ENCODE assay signal across 8 cellular contexts in the genomic region with DNA sequence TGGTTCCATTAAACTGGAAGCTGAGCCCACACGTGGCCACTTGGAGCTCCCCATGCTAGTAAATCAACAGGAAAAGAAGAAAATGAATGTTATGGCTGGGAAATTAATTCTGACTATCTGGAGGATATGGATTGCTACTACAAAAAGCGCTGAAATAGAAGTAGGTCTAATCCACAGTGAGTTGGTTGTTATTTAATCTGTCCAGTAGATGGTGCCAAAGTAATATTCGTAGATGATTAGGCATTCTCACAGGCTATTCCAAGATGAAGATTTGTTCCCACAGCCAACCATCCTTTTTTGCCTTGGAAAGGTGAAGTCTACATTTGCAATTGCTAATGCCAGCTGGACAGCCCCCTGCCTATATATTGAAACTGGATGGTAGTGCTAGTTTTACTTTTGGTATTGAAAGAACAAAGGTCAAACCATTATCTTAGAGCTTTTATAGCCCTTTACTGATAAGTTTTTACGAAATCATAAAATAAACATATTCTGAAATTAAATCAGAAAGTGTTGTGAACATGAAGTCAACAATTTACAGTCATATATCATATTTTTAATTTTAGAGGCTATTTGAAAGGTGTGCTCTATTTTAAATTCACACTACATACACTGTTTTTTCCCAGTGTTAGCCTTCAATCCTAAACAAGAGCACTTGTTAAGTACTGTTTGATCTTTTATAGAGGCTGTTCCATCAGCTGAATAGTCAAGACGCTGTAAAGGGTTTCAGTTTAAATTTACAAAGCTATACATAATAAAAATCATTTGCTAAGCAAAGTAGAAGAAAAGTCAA. TPM values are rescaled to one million over a fixed set of nuclear protein-coding genes. Genes with fewer than 3 reads are reported as not detected.
DNase-seq lines count a peak whose midpoint lies in the region; ATAC-seq and TF ChIP-seq lines count a peak whose summit lies in the region.

No MANE protein-coding gene starts in this region.

- H3K4me1 ChIP-seq in colonic mucosa = peaks cover 5% of the 10 kb centered on the region

- CTCF ChIA-PET in GM10248 (lab: Yijun Ruan, JAX) = interaction anchor here (0.7 to 1.9 kb wide), 15 partner anchors 9 to 1470 kb away, joined by 3 to 9 read pairs (median 3); partner anchors contain the start of gene USP25

- peak overlapping the region; percentile 63 for H3K27ac ChIP-seq in colonic mucosa

- peak; percentile 51 for TF ChIP-seq CTCF in GM10248 (IDR thresholded peaks at IDR 0.05; ENCODE audit: control extremely low read depth, extremely low read depth, low read depth, missing control alignments)
- TF ChIP-seq CTCF in colonic mucosa (IDR thresholded peaks at IDR 0.05) = peak; percentile 37

- peak; percentile 32 for DNase-seq in GM10248 (ENCODE audit: extremely low spot score)
- DNase-seq in NCI-H748 treated with DMSO at 0.1 percent for 48 hours (lab: John Stamatoyannopoulos, UW) = peak; percentile 39
- DNase-seq in colonic mucosa = peak; percentile 30
- DNase-seq in lung microvascular endothelial cell (ENCODE audit: low read depth in 2 of 2) = peak; percentile 48 to 72
- no peak for DNase-seq in NCI-H1048 (lab: John Stamatoyannopoulos, UW)
- no peak for DNase-seq in OCI-M2 (lab: John Stamatoyannopoulos, UW; ENCODE audit: unreplicated experiment)

- no peaks in the 10 kb centered on the region for H3K36me3 ChIP-seq in colonic mucosa

- intact Hi-C loops in colonic mucosa (cut with DNase I) = loop anchor here (10.0 kb wide), 2 partner anchors 125 to 1325 kb away; partner anchors contain the start of gene HSPA13

- POLR2A ChIA-PET in GM10248 (lab: Yijun Ruan, JAX) = no interaction called here

- H3K9me3 ChIP-seq in colonic mucosa = no peaks in the 10 kb centered on the region

- H3K4me3 ChIP-seq in colonic mucosa = no peak overlapping the region

- no peaks in the 10 kb centered on the region for H3K27me3 ChIP-seq in colonic mucosa

- ATAC-seq in HG03103 (IDR thresholded peaks at IDR 0.05; ENCODE audit: low read depth, unreplicated experiment) = peak; percentile 79
- no peak for ATAC-seq in HG03342 (IDR thresholded peaks at IDR 0.05; ENCODE audit: unreplicated experiment)

- H3K9ac ChIP-seq in colonic mucosa (ENCODE audit: low read depth in 2 of 2, low read length in 2 of 2) = peak overlapping the region in 1 of 2 donors; percentile 26

RNA-seq across cellular contexts. Expression of gene RBM11, which starts 43.9 kb away (rescaled TPM):
- total RNA-seq in colonic mucosa (1 to 10 TPM in 1 of 2 donors, under 1 TPM in 1; 0.69 to 1.3 TPM), lung microvascular endothelial cell (under 0.01 TPM in 1 of 2 replicates, not detected in the other)

RNA-seq across cellular contexts. Expression of gene LIPI, which starts 49.1 kb away (rescaled TPM):
- total RNA-seq in colonic mucosa (not detected), lung microvascular endothelial cell (not detected in 2 replicates)

Comparison
In these comparisons a context has a peak if more than half of its experiments do, and no peak if none do; other contexts are left out.
1. DNase-seq: peak in GM10248 (single experiment), NCI-H748 treated with DMSO at 0.1 percent for 48 hours (single experiment), colonic mucosa (single experiment) and lung microvascular endothelial cell (2 of 2); none in NCI-H1048 (single experiment) and OCI-M2 (single experiment).